ENCODE assay signal across 2 cellular contexts in the genomic region with DNA sequence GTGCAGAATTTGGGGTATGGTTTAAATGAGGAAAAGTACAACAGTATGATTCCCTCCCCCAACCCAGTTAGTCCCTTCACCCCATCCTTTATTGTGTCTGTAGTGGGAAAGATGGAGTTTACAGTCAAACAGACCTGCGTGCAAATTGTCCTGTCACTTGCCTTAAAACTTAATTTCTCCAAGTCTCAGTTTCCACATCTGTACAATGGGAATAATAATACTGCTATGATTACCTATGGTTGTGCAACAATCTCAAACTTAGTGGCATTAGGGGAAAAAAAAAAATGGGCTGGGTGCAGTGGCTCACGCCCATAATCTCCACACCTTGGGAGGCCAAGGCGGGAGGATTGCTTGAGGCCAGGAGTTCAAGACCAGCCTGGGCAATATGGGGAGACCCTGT.
TF ChIP-seq lines count a peak whose summit lies in the region.

No MANE protein-coding gene starts in this region.

TF ChIP-seq in GM23338, 12 proteins besides CTCF, POLR2A, EP300 and RAD21 (continues in another document):
- TF ChIP-seq CREB1 (CRISPR knock-in tag; IDR thresholded peaks at IDR 0.05; ENCODE audit: low read depth) (no peak), STAT1 (IDR thresholded peaks at IDR 0.05; ENCODE audit: unreplicated experiment) (no peak), ZNF114 (CRISPR knock-in tag; IDR thresholded peaks at IDR 0.05) (no peak), EZH2 (IDR thresholded peaks at IDR 0.05; ENCODE audit: low read depth, unreplicated experiment) (no peak), JUNB (IDR thresholded peaks at IDR 0.05; ENCODE audit: unreplicated experiment) (no peak), EZH2phosphoT487 (IDR thresholded peaks at IDR 0.05; ENCODE audit: unreplicated experiment) (no peak), POLR2AphosphoS5 (IDR thresholded peaks at IDR 0.05; ENCODE audit: low read depth) (no peak)
- TF ChIP-seq, protein P1, sequence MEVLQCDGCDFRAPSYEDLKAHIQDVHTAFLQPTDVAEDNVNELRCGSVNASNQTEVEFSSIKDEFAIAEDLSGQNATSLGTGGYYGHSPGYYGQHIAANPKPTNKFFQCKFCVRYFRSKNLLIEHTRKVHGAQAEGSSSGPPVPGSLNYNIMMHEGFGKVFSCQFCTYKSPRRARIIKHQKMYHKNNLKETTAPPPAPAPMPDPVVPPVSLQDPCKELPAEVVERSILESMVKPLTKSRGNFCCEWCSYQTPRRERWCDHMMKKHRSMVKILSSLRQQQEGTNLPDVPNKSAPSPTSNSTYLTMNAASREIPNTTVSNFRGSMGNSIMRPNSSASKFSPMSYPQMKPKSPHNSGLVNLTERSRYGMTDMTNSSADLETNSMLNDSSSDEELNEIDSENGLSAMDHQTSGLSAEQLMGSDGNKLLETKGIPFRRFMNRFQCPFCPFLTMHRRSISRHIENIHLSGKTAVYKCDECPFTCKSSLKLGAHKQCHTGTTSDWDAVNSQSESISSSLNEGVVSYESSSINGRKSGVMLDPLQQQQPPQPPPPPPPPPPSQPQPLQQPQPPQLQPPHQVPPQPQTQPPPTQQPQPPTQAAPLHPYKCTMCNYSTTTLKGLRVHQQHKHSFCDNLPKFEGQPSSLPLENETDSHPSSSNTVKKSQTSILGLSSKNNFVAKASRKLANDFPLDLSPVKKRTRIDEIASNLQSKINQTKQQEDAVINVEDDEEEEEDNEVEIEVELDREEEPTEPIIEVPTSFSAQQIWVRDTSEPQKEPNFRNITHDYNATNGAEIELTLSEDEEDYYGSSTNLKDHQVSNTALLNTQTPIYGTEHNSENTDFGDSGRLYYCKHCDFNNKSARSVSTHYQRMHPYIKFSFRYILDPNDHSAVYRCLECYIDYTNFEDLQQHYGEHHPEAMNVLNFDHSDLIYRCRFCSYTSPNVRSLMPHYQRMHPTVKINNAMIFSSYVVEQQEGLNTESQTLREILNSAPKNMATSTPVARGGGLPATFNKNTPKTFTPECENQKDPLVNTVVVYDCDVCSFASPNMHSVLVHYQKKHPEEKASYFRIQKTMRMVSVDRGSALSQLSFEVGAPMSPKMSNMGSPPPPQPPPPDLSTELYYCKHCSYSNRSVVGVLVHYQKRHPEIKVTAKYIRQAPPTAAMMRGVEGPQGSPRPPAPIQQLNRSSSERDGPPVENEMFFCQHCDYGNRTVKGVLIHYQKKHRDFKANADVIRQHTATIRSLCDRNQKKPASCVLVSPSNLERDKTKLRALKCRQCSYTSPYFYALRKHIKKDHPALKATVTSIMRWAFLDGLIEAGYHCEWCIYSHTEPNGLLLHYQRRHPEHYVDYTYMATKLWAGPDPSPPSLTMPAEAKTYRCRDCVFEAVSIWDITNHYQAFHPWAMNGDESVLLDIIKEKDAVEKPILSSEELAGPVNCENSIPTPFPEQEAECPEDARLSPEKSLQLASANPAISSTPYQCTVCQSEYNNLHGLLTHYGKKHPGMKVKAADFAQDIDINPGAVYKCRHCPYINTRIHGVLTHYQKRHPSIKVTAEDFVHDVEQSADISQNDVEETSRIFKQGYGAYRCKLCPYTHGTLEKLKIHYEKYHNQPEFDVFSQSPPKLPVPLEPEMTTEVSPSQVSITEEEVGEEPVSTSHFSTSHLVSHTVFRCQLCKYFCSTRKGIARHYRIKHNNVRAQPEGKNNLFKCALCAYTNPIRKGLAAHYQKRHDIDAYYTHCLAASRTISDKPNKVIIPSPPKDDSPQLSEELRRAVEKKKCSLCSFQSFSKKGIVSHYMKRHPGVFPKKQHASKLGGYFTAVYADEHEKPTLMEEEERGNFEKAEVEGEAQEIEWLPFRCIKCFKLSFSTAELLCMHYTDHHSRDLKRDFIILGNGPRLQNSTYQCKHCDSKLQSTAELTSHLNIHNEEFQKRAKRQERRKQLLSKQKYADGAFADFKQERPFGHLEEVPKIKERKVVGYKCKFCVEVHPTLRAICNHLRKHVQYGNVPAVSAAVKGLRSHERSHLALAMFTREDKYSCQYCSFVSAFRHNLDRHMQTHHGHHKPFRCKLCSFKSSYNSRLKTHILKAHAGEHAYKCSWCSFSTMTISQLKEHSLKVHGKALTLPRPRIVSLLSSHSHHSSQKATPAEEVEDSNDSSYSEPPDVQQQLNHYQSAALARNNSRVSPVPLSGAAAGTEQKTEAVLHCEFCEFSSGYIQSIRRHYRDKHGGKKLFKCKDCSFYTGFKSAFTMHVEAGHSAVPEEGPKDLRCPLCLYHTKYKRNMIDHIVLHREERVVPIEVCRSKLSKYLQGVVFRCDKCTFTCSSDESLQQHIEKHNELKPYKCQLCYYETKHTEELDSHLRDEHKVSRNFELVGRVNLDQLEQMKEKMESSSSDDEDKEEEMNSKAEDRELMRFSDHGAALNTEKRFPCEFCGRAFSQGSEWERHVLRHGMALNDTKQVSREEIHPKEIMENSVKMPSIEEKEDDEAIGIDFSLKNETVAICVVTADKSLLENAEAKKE (CRISPR knock-in tag; IDR thresholded peaks at IDR 0.05) = no peak
- TF ChIP-seq, protein P2, sequence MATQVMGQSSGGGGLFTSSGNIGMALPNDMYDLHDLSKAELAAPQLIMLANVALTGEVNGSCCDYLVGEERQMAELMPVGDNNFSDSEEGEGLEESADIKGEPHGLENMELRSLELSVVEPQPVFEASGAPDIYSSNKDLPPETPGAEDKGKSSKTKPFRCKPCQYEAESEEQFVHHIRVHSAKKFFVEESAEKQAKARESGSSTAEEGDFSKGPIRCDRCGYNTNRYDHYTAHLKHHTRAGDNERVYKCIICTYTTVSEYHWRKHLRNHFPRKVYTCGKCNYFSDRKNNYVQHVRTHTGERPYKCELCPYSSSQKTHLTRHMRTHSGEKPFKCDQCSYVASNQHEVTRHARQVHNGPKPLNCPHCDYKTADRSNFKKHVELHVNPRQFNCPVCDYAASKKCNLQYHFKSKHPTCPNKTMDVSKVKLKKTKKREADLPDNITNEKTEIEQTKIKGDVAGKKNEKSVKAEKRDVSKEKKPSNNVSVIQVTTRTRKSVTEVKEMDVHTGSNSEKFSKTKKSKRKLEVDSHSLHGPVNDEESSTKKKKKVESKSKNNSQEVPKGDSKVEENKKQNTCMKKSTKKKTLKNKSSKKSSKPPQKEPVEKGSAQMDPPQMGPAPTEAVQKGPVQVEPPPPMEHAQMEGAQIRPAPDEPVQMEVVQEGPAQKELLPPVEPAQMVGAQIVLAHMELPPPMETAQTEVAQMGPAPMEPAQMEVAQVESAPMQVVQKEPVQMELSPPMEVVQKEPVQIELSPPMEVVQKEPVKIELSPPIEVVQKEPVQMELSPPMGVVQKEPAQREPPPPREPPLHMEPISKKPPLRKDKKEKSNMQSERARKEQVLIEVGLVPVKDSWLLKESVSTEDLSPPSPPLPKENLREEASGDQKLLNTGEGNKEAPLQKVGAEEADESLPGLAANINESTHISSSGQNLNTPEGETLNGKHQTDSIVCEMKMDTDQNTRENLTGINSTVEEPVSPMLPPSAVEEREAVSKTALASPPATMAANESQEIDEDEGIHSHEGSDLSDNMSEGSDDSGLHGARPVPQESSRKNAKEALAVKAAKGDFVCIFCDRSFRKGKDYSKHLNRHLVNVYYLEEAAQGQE (IDR thresholded peaks at IDR 0.05; ENCODE audit: unreplicated experiment) = no peak
- TF ChIP-seq, protein P3, sequence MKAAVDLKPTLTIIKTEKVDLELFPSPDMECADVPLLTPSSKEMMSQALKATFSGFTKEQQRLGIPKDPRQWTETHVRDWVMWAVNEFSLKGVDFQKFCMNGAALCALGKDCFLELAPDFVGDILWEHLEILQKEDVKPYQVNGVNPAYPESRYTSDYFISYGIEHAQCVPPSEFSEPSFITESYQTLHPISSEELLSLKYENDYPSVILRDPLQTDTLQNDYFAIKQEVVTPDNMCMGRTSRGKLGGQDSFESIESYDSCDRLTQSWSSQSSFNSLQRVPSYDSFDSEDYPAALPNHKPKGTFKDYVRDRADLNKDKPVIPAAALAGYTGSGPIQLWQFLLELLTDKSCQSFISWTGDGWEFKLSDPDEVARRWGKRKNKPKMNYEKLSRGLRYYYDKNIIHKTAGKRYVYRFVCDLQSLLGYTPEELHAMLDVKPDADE (IDR thresholded peaks at IDR 0.05) = no peak

TF ChIP-seq in H1, 55 proteins besides CTCF, POLR2A, EP300 and RAD21:
- TF ChIP-seq BACH1 (IDR thresholded peaks at IDR 0.05; ENCODE audit: low read length) = no peak
- no peak for TF ChIP-seq JUND (IDR thresholded peaks at IDR 0.05; ENCODE audit: low read length)
- no peak for TF ChIP-seq TEAD4 (IDR thresholded peaks at IDR 0.05; ENCODE audit: low read depth, low read length)
- no peak for TF ChIP-seq JUN (IDR thresholded peaks at IDR 0.05; ENCODE audit: low read depth, low read length)
- TF ChIP-seq KDM1A (IDR thresholded peaks at IDR 0.05; ENCODE audit: borderline replicate concordance, low read length) = peak; percentile 32; the same call in 1 of the 2 replicates
